Comparison of ENCODE assay signal across 18 cellular contexts in genomic region chr4:177320721-177321120, GRCh38. TPM values are rescaled to one million over a fixed set of nuclear protein-coding genes. Genes with fewer than 3 reads are reported as not detected.
"Had no signal": no experiment of that assay in that cellular context is flagged by ENCODE, and none has a peak within 500 bp of the region (broad histone marks: within the 10 kb centered on the region; RNA-seq: fewer than 3 reads in every experiment).

No MANE protein-coding gene starts in this region.

- H3K4me1 ChIP-seq: gastrocnemius medialis, neural progenitor cell, parathyroid adenoma, sigmoid colon had no signal

- H3K4me3 Mint-ChIP-seq: activated naive CD8-positive, alpha-beta T cell treated with anti-CD3 and anti-CD28 coated beads, Interleukin-2, amount 50 U/mL, for 24 hours; naive B cell; neural progenitor cell; stimulated activated naive CD8-positive, alpha-beta T cell treated with anti-CD3 and anti-CD28 coated beads, Interleukin-15, amount 100 ng/mL, for 72 hours; type B pancreatic cell; WTC11 had no signal

- H3K4me1 Mint-ChIP-seq: neural progenitor cell had no signal

- H3K27ac ChIP-seq: gastrocnemius medialis, neural progenitor cell, parathyroid adenoma, sigmoid colon, spleen had no signal

- H3K4me2 ChIP-seq: neural progenitor cell had no signal

- H3K79me2 ChIP-seq: parathyroid adenoma had no signal

- H3K27me3 Mint-ChIP-seq: activated naive CD8-positive, alpha-beta T cell treated with anti-CD3 and anti-CD28 coated beads, Interleukin-2, amount 50 U/mL, for 24 hours; naive B cell; stimulated activated naive CD8-positive, alpha-beta T cell treated with anti-CD3 and anti-CD28 coated beads, Interleukin-15, amount 100 ng/mL, for 72 hours; T-cell; type B pancreatic cell had no signal

- H3K9ac ChIP-seq: neural progenitor cell, parathyroid adenoma had no signal

- H2AFZ ChIP-seq: neural progenitor cell, parathyroid adenoma had no signal

- H3K36me3 Mint-ChIP-seq: naive B cell, T-cell had no signal

- H3K9me3 Mint-ChIP-seq: activated naive CD8-positive, alpha-beta T cell treated with anti-CD3 and anti-CD28 coated beads, Interleukin-2, amount 50 U/mL, for 24 hours; naive B cell; stimulated activated naive CD8-positive, alpha-beta T cell treated with anti-CD3 and anti-CD28 coated beads, Interleukin-15, amount 100 ng/mL, for 72 hours; T-cell; type B pancreatic cell; WTC11 had no signal

- H3K9me3 ChIP-seq: gastrocnemius medialis, sigmoid colon, spleen had no signal

- H3K4me3 ChIP-seq: gastrocnemius medialis, lung, neural progenitor cell, sigmoid colon, spleen had no signal

- H3K36me3 ChIP-seq: gastrocnemius medialis, neural progenitor cell, sigmoid colon, spleen had no signal

- DNase-seq: activated CD4-positive, alpha-beta T cell treated with anti-CD3 and anti-CD28 coated beads, Interleukin-2, amount 50 U/mL, for 1 hour; activated gamma-delta T cell treated with Interleukin-2 at 50 U/mL for 16 hours; activated naive CD8-positive, alpha-beta T cell treated with anti-CD3 and anti-CD28 coated beads, Interleukin-2, amount 50 U/mL, for 24 hours; activated T-cell treated with anti-CD3 and anti-CD28 coated beads, Interleukin-2, amount 50 U/mL, for 1 hour; aorta; cerebellar nuclear complex; dermis blood vessel endothelial cell; gastrocnemius medialis; naive B cell; sigmoid colon; spleen; stimulated activated naive CD8-positive, alpha-beta T cell treated with anti-CD3 and anti-CD28 coated beads, Interleukin-15, amount 100 ng/mL, for 72 hours had no signal

- H3K27ac Mint-ChIP-seq: activated naive CD8-positive, alpha-beta T cell treated with anti-CD3 and anti-CD28 coated beads, Interleukin-2, amount 50 U/mL, for 24 hours; naive B cell; neural progenitor cell; type B pancreatic cell; WTC11 had no signal

- H3K27me3 ChIP-seq: gastrocnemius medialis, neural progenitor cell, sigmoid colon, spleen had no signal

RNA-seq across cellular contexts. Expression of gene NEIL3, which starts 11.0 kb away (rescaled TPM):
- total RNA-seq: gastrocnemius medialis had no signal
